ENCODE assay signal across 14 cellular contexts in the genomic region with DNA sequence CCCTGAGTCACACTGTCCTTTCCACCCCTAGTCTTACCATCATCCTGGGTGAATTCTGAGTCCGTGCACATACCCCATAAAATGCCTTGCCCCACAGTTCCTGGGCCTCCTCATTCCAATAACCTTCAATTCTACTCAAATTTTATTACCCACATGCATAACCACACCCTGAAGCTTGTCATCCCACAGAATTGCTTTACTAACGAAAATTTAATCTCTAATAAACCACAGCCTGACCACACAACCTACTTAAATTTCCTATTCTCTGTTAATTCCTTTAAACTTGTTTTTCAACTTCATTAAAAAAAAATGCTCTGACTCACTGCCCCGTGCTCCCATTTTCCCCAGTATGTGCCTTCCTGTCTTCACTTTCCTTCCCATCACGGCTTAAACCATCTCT.
DNase-seq lines count a peak whose midpoint lies in the region; ATAC-seq and TF ChIP-seq lines count a peak whose summit lies in the region.
"Had no signal": no experiment of that assay in that cellular context is flagged by ENCODE, and none has a peak within 500 bp of the region (broad histone marks: within the 10 kb centered on the region; RNA-seq: fewer than 3 reads in every experiment).

No MANE protein-coding gene starts in this region.

- no peak for TF ChIP-seq CTCF in Panc1 (IDR thresholded peaks at IDR 0.05)
- TF ChIP-seq CTCF in upper lobe of right lung (IDR thresholded peaks at IDR 0.05), result no peak
- TF ChIP-seq CTCF in sigmoid colon (IDR thresholded peaks at IDR 0.05), result no peak

- H3K4me2 ChIP-seq in skeletal muscle satellite cell (ENCODE audit: low read length), result peak overlapping the region; percentile 53

- no peak for TF ChIP-seq EP300 in sigmoid colon (IDR thresholded peaks at IDR 0.05)

- H3K9me3 ChIP-seq in Panc1 (ENCODE audit: control insufficient read depth, insufficient read depth, low read depth, low read length) (peaks cover 30% of the 10 kb centered on the region; the same call in 1 of the 2 replicates), skeletal muscle satellite cell (replicated peaks; ENCODE audit: low read length) (no peaks in the 10 kb centered on the region), upper lobe of right lung (no peaks in the 10 kb centered on the region), sigmoid colon (no peaks in the 10 kb centered on the region)
- H3K9me3 ChIP-seq: adrenal gland had no signal

- H3K9ac ChIP-seq in skeletal muscle satellite cell (ENCODE audit: low read depth, low read length), result peak overlapping the region; percentile 48

- no peak for TF ChIP-seq POLR2A in sigmoid colon (IDR thresholded peaks at IDR 0.05)

- in situ Hi-C loops in Panc1 (cut with HindIII; ENCODE audit: low pct_unique_long_range_greater_than_20kb, low sequenced_read_pairs), result no loop called here

- H3K4me3 ChIP-seq in Panc1 (ENCODE audit: low read depth in 2 of 2, low read length in 2 of 2), result no peak overlapping the region
- no peak overlapping the region for H3K4me3 ChIP-seq in skeletal muscle satellite cell (ENCODE audit: low read length)
- no peak overlapping the region for H3K4me3 ChIP-seq in upper lobe of right lung
- H3K4me3 ChIP-seq in sigmoid colon, result no peak overlapping the region
- H3K4me3 ChIP-seq: adrenal gland had no signal

- H3K27ac ChIP-seq in Panc1 (ENCODE audit: low read length) (peak overlapping the region; percentile 62), upper lobe of right lung (no peak overlapping the region), sigmoid colon (no peak overlapping the region)
- H3K27ac ChIP-seq: adrenal gland had no signal

- H3K4me1 Mint-ChIP-seq in stimulated activated naive B cell treated with anti-CD40 and anti-IgM and Interleukin-4, amounts not matched to agents 10 μg/mL and 1 μg/mL and 100 μg/mL, for 72 hours, result no peaks in the 10 kb centered on the region

- H3K27ac Mint-ChIP-seq in stimulated activated naive B cell treated with anti-CD40 and anti-IgM and Interleukin-4, amounts not matched to agents 10 μg/mL and 1 μg/mL and 100 μg/mL, for 72 hours, result no peak overlapping the region

- no peaks in the 10 kb centered on the region for H3K4me1 ChIP-seq in Panc1 (ENCODE audit: control insufficient read depth, insufficient read depth, low read length)
- peaks cover 32% of the 10 kb centered on the region for H3K4me1 ChIP-seq in skeletal muscle satellite cell (ENCODE audit: control insufficient read depth, insufficient read depth, low read length)
- no peaks in the 10 kb centered on the region for H3K4me1 ChIP-seq in upper lobe of right lung
- no peaks in the 10 kb centered on the region for H3K4me1 ChIP-seq in sigmoid colon
- H3K4me1 ChIP-seq: adrenal gland had no signal

- 9 to 40% methylated on average over 4 of the region's 4 CpGs for WGBS in sigmoid colon, 2 donors

- no TSS peak for BruUV-seq in Panc1 (replicated peaks; lab: Mats Ljungman, UMichigan)

- H3K27me3 ChIP-seq in Panc1 (ENCODE audit: control insufficient read depth, insufficient read depth, low read length), result no peaks in the 10 kb centered on the region
- H3K27me3 ChIP-seq in skeletal muscle satellite cell (ENCODE audit: control insufficient read depth, insufficient read depth, low read length), result peaks cover 5% of the 10 kb centered on the region
- no peaks in the 10 kb centered on the region for H3K27me3 ChIP-seq in upper lobe of right lung
- H3K27me3 ChIP-seq in sigmoid colon, result no peaks in the 10 kb centered on the region
- H3K27me3 ChIP-seq: adrenal gland had no signal

- DNase-seq in GM04504 (ENCODE audit: low read depth), result peak; percentile 84
- no peak for DNase-seq in Panc1 (ENCODE audit: low read depth, low spot score)
- DNase-seq in upper lobe of right lung, result no peak
- no peak for DNase-seq in sigmoid colon
- no peak for DNase-seq in stimulated activated naive B cell treated with anti-CD40 and anti-IgM and Interleukin-4, amounts not matched to agents 10 μg/mL and 1 μg/mL and 100 μg/mL, for 72 hours
- DNase-seq: adrenal gland; left cardiac atrium; NCI-H187 treated with DMSO at 0.1 percent for 48 hours; nucleus accumbens; stimulated activated naive CD4-positive, alpha-beta T cell; T-helper 9 cell had no signal

- H3K36me3 ChIP-seq in Panc1 (ENCODE audit: control insufficient read depth, insufficient read depth, low read length) (no peaks in the 10 kb centered on the region), skeletal muscle satellite cell (ENCODE audit: insufficient read depth, low read length) (no peaks in the 10 kb centered on the region), upper lobe of right lung (no peaks in the 10 kb centered on the region), sigmoid colon (no peaks in the 10 kb centered on the region)
- H3K36me3 ChIP-seq: adrenal gland had no signal

- H3K27me3 Mint-ChIP-seq in stimulated activated naive B cell treated with anti-CD40 and anti-IgM and Interleukin-4, amounts not matched to agents 10 μg/mL and 1 μg/mL and 100 μg/mL, for 72 hours, result peaks cover 10 to 12% of the 10 kb centered on the region in 2 donors

- no peaks in the 10 kb centered on the region for H3K36me3 Mint-ChIP-seq in stimulated activated naive B cell treated with anti-CD40 and anti-IgM and Interleukin-4, amounts not matched to agents 10 μg/mL and 1 μg/mL and 100 μg/mL, for 72 hours

- intact Hi-C loops in Panc1 (cut with micrococcal nuclease; ENCODE audit: unreplicated experiment) (no loop called here), upper lobe of right lung (cut with DNase I) (loop anchor here (10.0 kb wide), 1 partner anchor 199 kb away; no protein-coding TSS in a partner anchor), sigmoid colon (cut with DNase I) (no loop called here)

- no peak overlapping the region for H3K4me3 Mint-ChIP-seq in stimulated activated naive B cell treated with anti-CD40 and anti-IgM and Interleukin-4, amounts not matched to agents 10 μg/mL and 1 μg/mL and 100 μg/mL, for 72 hours

- CTCF ChIA-PET in Panc1 (lab: Charles Lee), result no interaction called here

- ATAC-seq in Panc1, result no peak
- ATAC-seq in esophagus mucosa, result peak; percentile 76
- no peak for ATAC-seq in upper lobe of right lung
- ATAC-seq in GM18858 (IDR thresholded peaks at IDR 0.05; ENCODE audit: unreplicated experiment), result no peak
- no peak for ATAC-seq in stimulated activated naive B cell treated with anti-CD40 and anti-IgM and Interleukin-4, amounts not matched to agents 10 μg/mL and 1 μg/mL and 100 μg/mL, for 72 hours (replicated peaks)
- ATAC-seq: left cardiac atrium had no signal

- POLR2A ChIA-PET in Panc1 (lab: Charles Lee), result no interaction called here

- H3K9me3 Mint-ChIP-seq in stimulated activated naive B cell treated with anti-CD40 and anti-IgM and Interleukin-4, amounts not matched to agents 10 μg/mL and 1 μg/mL and 100 μg/mL, for 72 hours, result no peaks in the 10 kb centered on the region
